ENCODE assay signal across 15 cellular contexts in genomic region chr17:59505610-59506276, GRCh38. TPM values are rescaled to one million over a fixed set of nuclear protein-coding genes. Genes with fewer than 3 reads are reported as not detected.
DNase-seq lines count a peak whose midpoint lies in the region; ATAC-seq and TF ChIP-seq lines count a peak whose summit lies in the region.
"Had no signal": no experiment of that assay in that cellular context is flagged by ENCODE, and none has a peak within 500 bp of the region (broad histone marks: within the 10 kb centered on the region; RNA-seq: fewer than 3 reads in every experiment).

No MANE protein-coding gene starts in this region.

- ATAC-seq in left cardiac atrium (peak; percentile 23 to 62), Right ventricle myocardium inferior (no peak), GM19395 (IDR thresholded peaks at IDR 0.05; ENCODE audit: unreplicated experiment) (no peak)
- ATAC-seq: heart left ventricle had no signal

- intact Hi-C loops in left cardiac atrium (cut with DNase I) (no loop called here), Right ventricle myocardium inferior (cut with DNase I) (no loop called here)

- H3K4me3 ChIP-seq in choroid plexus epithelial cell (ENCODE audit: low read depth, low read length): no peak overlapping the region
- H3K4me3 ChIP-seq: heart left ventricle, left ventricle myocardium inferior, prostate gland had no signal

- no peak for TF ChIP-seq CTCF in choroid plexus epithelial cell (conservative IDR thresholded peaks at IDR 0.05; ENCODE audit: low read depth, low read length)

- no peak for DNase-seq in left cardiac atrium
- DNase-seq in Right ventricle myocardium inferior (ENCODE audit: missing footprints): no peak
- peak; percentile 20 for DNase-seq in choroid plexus epithelial cell (ENCODE audit: low read depth)
- DNase-seq in kidney tubule cell (ENCODE audit: low spot score): peak; percentile 72
- DNase-seq in activated CD4-positive, alpha-beta T cell treated with anti-CD3 and anti-CD28 coated beads for 48 hours: no peak
- no peak for DNase-seq in GDM1 (lab: John Stamatoyannopoulos, UW)
- no peak for DNase-seq in RKO (ENCODE audit: low spot score)
- DNase-seq: heart left ventricle; left ventricle myocardium inferior; naive B cell; NCI-H2029; NCI-H748 treated with DMSO at 0.1 percent for 48 hours; stimulated activated CD4-positive, alpha-beta T cell treated with anti-CD3 and anti-CD28 coated beads, Interleukin-15, amount 100 ng/mL, for 24 hours had no signal

RNA-seq across cellular contexts. Expression of gene DHX40, which starts 59.7 kb away (rescaled TPM):
- 10 to 100 TPM; 15.0 to 16.5 TPM for total RNA-seq in left cardiac atrium
- 18.0 TPM for total RNA-seq in Right ventricle myocardium inferior

Comparison
In these comparisons a context has a peak if more than half of its experiments do, and no peak if none do; other contexts are left out.
1. ATAC-seq: peak in left cardiac atrium (2 of 2); none in Right ventricle myocardium inferior (single experiment) and GM19395 (single experiment).
2. DNase-seq: peak in choroid plexus epithelial cell (single experiment) and kidney tubule cell (single experiment); none in left cardiac atrium (single experiment), Right ventricle myocardium inferior (single experiment), activated CD4-positive, alpha-beta T cell treated with anti-CD3 and anti-CD28 coated beads for 48 hours (single experiment), GDM1 (single experiment) and RKO (single experiment).